12 cellular contexts compared by ENCODE assay signal in the genomic region with DNA sequence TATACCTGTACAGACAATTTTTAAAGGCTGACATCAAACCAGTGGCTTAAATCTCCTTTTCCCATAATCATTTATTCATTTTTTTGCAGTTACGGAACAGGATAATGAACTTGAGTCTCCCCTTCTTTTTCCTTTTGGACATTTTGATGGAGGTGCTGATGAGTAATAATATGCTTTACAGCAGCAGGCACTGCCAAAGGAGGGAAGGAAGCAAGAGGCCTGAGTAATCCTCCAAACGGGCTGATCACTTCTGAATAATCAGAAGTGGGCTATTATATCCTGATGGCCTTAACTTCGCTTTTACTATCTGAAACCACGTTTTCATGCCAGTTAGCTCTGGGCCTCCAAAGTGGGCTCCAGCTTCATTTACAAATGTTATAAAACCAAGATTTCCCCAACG.
DNase-seq lines count a peak whose midpoint lies in the region; ATAC-seq, FAIRE-seq and TF ChIP-seq lines count a peak whose summit lies in the region.
"Had no signal": no experiment of that assay in that cellular context is flagged by ENCODE, and none has a peak within 500 bp of the region (broad histone marks: within the 10 kb centered on the region; RNA-seq: fewer than 3 reads in every experiment).

No MANE protein-coding gene starts in this region.

- H3K27me3 ChIP-seq in left ventricle myocardium inferior (ENCODE audit: low read depth) (no peaks in the 10 kb centered on the region), bronchial epithelial cell (ENCODE audit: control insufficient read depth, insufficient read depth, low read length) (no peaks in the 10 kb centered on the region), mesenchymal stem cell (ENCODE audit: control insufficient read depth in 1 of 2, insufficient read depth in 1 of 2, low read length in 2 of 2) (no peaks in the 10 kb centered on the region), vagina (no peaks in the 10 kb centered on the region)

- H4K8ac ChIP-seq in mesenchymal stem cell (ENCODE audit: low read length) = no peak overlapping the region

- peaks cover 5% of the 10 kb centered on the region for H3K36me3 ChIP-seq in left ventricle myocardium inferior
- H3K36me3 ChIP-seq in bronchial epithelial cell (ENCODE audit: control insufficient read depth, insufficient read depth, low read length) = no peaks in the 10 kb centered on the region
- peaks cover 8 to 34% of the 10 kb centered on the region in 2 experiments for H3K36me3 ChIP-seq in mesenchymal stem cell (ENCODE audit: control insufficient read depth in 1 of 2, insufficient read depth in 2 of 2, low read depth in 1 of 2, low read length in 2 of 2)
- H3K36me3 ChIP-seq in vagina = no peaks in the 10 kb centered on the region

- H3K4ac ChIP-seq in mesenchymal stem cell (ENCODE audit: low read depth in 1 of 2, low read length in 2 of 2) = no peak overlapping the region

- WGBS in mesenchymal stem cell = 70% methylated on average over 4 of the region's 5 CpGs

- FAIRE-seq in bronchial epithelial cell (lab: Jason Lieb, UNC) = no peak
- FAIRE-seq: GM12892 had no signal

- TF ChIP-seq CTCF in left ventricle myocardium inferior (IDR thresholded peaks at IDR 0.05; ENCODE audit: borderline replicate concordance) (no peak), bronchial epithelial cell (IDR thresholded peaks at IDR 0.05; ENCODE audit: insufficient read depth, low read length, severe bottlenecking) (no peak), vagina (IDR thresholded peaks at IDR 0.05) (no peak)

- intact Hi-C loops in left ventricle myocardium inferior (cut with micrococcal nuclease) (no loop called here), left ventricle myocardium superior (cut with micrococcal nuclease) (no loop called here), vagina (cut with DNase I) (no loop called here)

- H3K4me1 ChIP-seq in left ventricle myocardium inferior = peaks cover 100% of the 10 kb centered on the region
- peaks cover 10% of the 10 kb centered on the region for H3K4me1 ChIP-seq in mesenchymal stem cell (ENCODE audit: control insufficient read depth, insufficient read depth, low read depth, low read length)
- H3K4me1 ChIP-seq in vagina = peaks cover 95% of the 10 kb centered on the region

- no peak overlapping the region for H2BK120ac ChIP-seq in mesenchymal stem cell (ENCODE audit: low read depth, low read length)

- no peak for DNase-seq in left ventricle myocardium inferior
- no peak for DNase-seq in left ventricle myocardium superior
- DNase-seq in bronchial epithelial cell (ENCODE audit: low read depth) = peak; percentile 85
- DNase-seq in mesenchymal stem cell = no peak
- no peak for DNase-seq in vagina (ENCODE audit: extremely low spot score in 2 of 2)
- no peak for DNase-seq in DMS 273 (lab: John Stamatoyannopoulos, UW; ENCODE audit: unreplicated experiment)
- DNase-seq: NCI-H1105 treated with DMSO at 0.1 percent for 48 hours, SHP77 treated with DMSO at 0.1 percent for 48 hours had no signal

- no peak overlapping the region for H3K18ac ChIP-seq in mesenchymal stem cell (ENCODE audit: low read depth in 1 of 2, low read length in 2 of 2)

- no peak overlapping the region for H3K4me2 ChIP-seq in mesenchymal stem cell (ENCODE audit: low read length, poor library complexity, severe bottlenecking)
- H3K4me2 ChIP-seq: BLaER1 treated with 17β-estradiol and CSF1 and Interleukin-3, amounts not matched to agents 10 nM and 100 nM had no signal

- H3K9me3 ChIP-seq in left ventricle myocardium inferior (replicated peaks) = no peaks in the 10 kb centered on the region
- H3K9me3 ChIP-seq in mesenchymal stem cell (ENCODE audit: control insufficient read depth, low read length) = no peaks in the 10 kb centered on the region
- no peaks in the 10 kb centered on the region for H3K9me3 ChIP-seq in vagina
- H3K9me3 ChIP-seq: BLaER1 treated with 17β-estradiol and CSF1 and Interleukin-3, amounts not matched to agents 10 nM and 100 nM had no signal

- ATAC-seq in left ventricle myocardium superior = no peak
- ATAC-seq in HG02763 (IDR thresholded peaks at IDR 0.05; ENCODE audit: unreplicated experiment) = no peak
- no peak for ATAC-seq in HG02610 (IDR thresholded peaks at IDR 0.05; ENCODE audit: unreplicated experiment)

- no peak overlapping the region for H2AFZ ChIP-seq in mesenchymal stem cell (ENCODE audit: low read depth, low read length)

- H4K91ac ChIP-seq in mesenchymal stem cell (ENCODE audit: low read length) = no peak overlapping the region

- H3K14ac ChIP-seq in mesenchymal stem cell (ENCODE audit: low read length in 2 of 2) = no peak overlapping the region

- peak overlapping the region; percentile 67 for H3K9ac ChIP-seq in mesenchymal stem cell (ENCODE audit: low read length)
- H3K9ac ChIP-seq: BLaER1 treated with 17β-estradiol and CSF1 and Interleukin-3, amounts not matched to agents 10 nM and 100 nM had no signal

- no peak overlapping the region for H2AK5ac ChIP-seq in mesenchymal stem cell (ENCODE audit: low read length, severe bottlenecking)

- no peak overlapping the region for H2BK12ac ChIP-seq in mesenchymal stem cell (ENCODE audit: low read length in 2 of 2)

- no peak overlapping the region for H2BK15ac ChIP-seq in mesenchymal stem cell (ENCODE audit: low read depth, poor library complexity, severe bottlenecking)

- no peak for TF ChIP-seq POLR2A in vagina (IDR thresholded peaks at IDR 0.05)

- no peak overlapping the region for H3K23ac ChIP-seq in mesenchymal stem cell (ENCODE audit: low read length in 2 of 2)

- H2BK5ac ChIP-seq in mesenchymal stem cell (ENCODE audit: low read depth, low read length, poor library complexity, severe bottlenecking) = no peak overlapping the region

- peaks cover 11% of the 10 kb centered on the region for H3K79me1 ChIP-seq in mesenchymal stem cell (replicated peaks; ENCODE audit: low read length, poor library complexity, severe bottlenecking)

- peak overlapping the region; percentile 33 for H3K4me3 ChIP-seq in left ventricle myocardium inferior
- no peak overlapping the region for H3K4me3 ChIP-seq in bronchial epithelial cell (ENCODE audit: low read depth, low read length)
- peak overlapping the region in 1 of 2 experiments; percentile 46 for H3K4me3 ChIP-seq in mesenchymal stem cell (ENCODE audit: insufficient read depth in 1 of 2, low read depth in 1 of 2, low read length in 2 of 2)
- no peak overlapping the region for H3K4me3 ChIP-seq in vagina
- H3K4me3 ChIP-seq: BLaER1 treated with 17β-estradiol and CSF1 and Interleukin-3, amounts not matched to agents 10 nM and 100 nM had no signal

- H3K27ac ChIP-seq in left ventricle myocardium inferior (replicated peaks) (peak overlapping the region; percentile 96), mesenchymal stem cell (ENCODE audit: low read length, poor library complexity, severe bottlenecking) (peak overlapping the region; percentile 15), vagina (peak overlapping the region; percentile 60)
- H3K27ac ChIP-seq: BLaER1 treated with 17β-estradiol and CSF1 and Interleukin-3, amounts not matched to agents 10 nM and 100 nM had no signal

Comparison
In these comparisons a context has a peak if more than half of its experiments do, and no peak if none do; other contexts are left out.
1. H3K27ac ChIP-seq: peak in every context shown above with its lines; median percentile 96 in left ventricle myocardium inferior; 60 in vagina; 15 in mesenchymal stem cell.